In genomic region chr9:134858051-134858841, GRCh38 we compare ENCODE assay signal across 1 cellular context.
TF ChIP-seq lines count a peak whose summit lies in the region.

No MANE protein-coding gene starts in this region.

TF ChIP-seq in HepG2, 621 proteins besides CTCF, POLR2A, EP300 and RAD21:
- TF ChIP-seq ZSCAN30 (CRISPR knock-in tag; IDR thresholded peaks at IDR 0.05) (no peak), YY1 (IDR thresholded peaks at IDR 0.05; ENCODE audit: insufficient read depth, insufficient replicate concordance, low read depth, low read length) (no peak), LRRFIP1 (CRISPR knock-in tag; conservative IDR thresholded peaks at IDR 0.05) (no peak), KLF13 (CRISPR knock-in tag; IDR thresholded peaks at IDR 0.05) (no peak), SPEN (CRISPR knock-in tag; IDR thresholded peaks at IDR 0.05; ENCODE audit: low read depth) (no peak), PRDM15 (CRISPR knock-in tag; IDR thresholded peaks at IDR 0.05) (no peak), ZNF430 (CRISPR knock-in tag; IDR thresholded peaks at IDR 0.05) (no peak), MXD1 (CRISPR knock-in tag; IDR thresholded peaks at IDR 0.05) (no peak), HNF1A (IDR thresholded peaks at IDR 0.05; ENCODE audit: low read depth) (no peak), HNF1A (CRISPR knock-in tag; IDR thresholded peaks at IDR 0.05; ENCODE audit: borderline replicate concordance) (no peak), STAT5B (CRISPR knock-in tag; IDR thresholded peaks at IDR 0.05) (no peak), NFE2L1 (CRISPR knock-in tag; IDR thresholded peaks at IDR 0.05; ENCODE audit: borderline replicate concordance) (no peak), KIAA2018 (CRISPR knock-in tag; IDR thresholded peaks at IDR 0.05; ENCODE audit: borderline replicate concordance) (no peak), MBNL3 (CRISPR knock-in tag; conservative IDR thresholded peaks at IDR 0.05) (no peak), ZBTB49 (CRISPR knock-in tag; IDR thresholded peaks at IDR 0.05; ENCODE audit: borderline replicate concordance) (no peak), TERF1 (CRISPR knock-in tag; IDR thresholded peaks at IDR 0.05) (no peak), PHF21A (CRISPR knock-in tag; IDR thresholded peaks at IDR 0.05) (no peak)
